13 cellular contexts compared by ENCODE assay signal in the genomic region with DNA sequence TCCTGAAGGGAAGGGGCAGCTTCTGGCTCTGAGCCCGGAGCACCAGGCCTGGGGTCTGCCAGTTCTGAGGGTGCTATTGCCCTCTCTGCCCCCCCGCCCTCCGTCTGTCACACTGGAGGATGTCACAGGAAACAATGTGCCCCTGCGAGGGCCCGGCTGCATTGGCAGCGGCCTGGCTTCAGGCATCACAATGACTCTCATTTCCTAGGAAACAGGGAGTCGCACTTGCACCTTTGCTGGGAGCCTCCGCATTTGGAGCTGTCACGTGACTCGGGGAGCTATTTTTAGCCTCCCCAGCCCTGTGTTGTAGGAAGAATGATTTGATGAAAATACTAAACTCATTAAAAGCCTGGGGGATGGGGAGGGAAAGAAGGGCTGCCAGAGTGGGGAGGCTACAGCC.
DNase-seq lines count a peak whose midpoint lies in the region; FAIRE-seq and TF ChIP-seq lines count a peak whose summit lies in the region.
"Had no signal": no experiment of that assay in that cellular context is flagged by ENCODE, and none has a peak within 500 bp of the region (broad histone marks: within the 10 kb centered on the region; RNA-seq: fewer than 3 reads in every experiment).

No MANE protein-coding gene starts in this region.

- H3K27me3 ChIP-seq in astrocyte (ENCODE audit: insufficient read depth, low read length) (peaks cover 34% of the 10 kb centered on the region), tibial artery (no peaks in the 10 kb centered on the region)
- H3K27me3 ChIP-seq: adrenal gland, tibial nerve had no signal

- H3K4me2 ChIP-seq in astrocyte (ENCODE audit: low read length) = peak overlapping the region; percentile 41

- no peaks in the 10 kb centered on the region for H4K20me1 ChIP-seq in astrocyte (ENCODE audit: insufficient read depth, low read length)

- H3K27ac Mint-ChIP-seq in astrocyte (ENCODE audit: unreplicated experiment) = no peak overlapping the region
- H3K27ac Mint-ChIP-seq in activated T-helper 1 cell treated with anti-CD3 and anti-CD28 coated beads, Interleukin-12 subunit alpha, Interleukin-12 subunit beta, Interleukin-2, Interleukin-4 antibody, amounts not matched to agents 30 ng/mL and 10 ng/mL and 1 ng/mL, durations not matched to agents 14 hours and 24 hours and 36 hours = no peak overlapping the region

- H3K27ac ChIP-seq in astrocyte (ENCODE audit: low read depth, low read length) = no peak overlapping the region
- H3K27ac ChIP-seq in tibial artery = no peak overlapping the region
- H3K27ac ChIP-seq: adrenal gland, tibial nerve had no signal

- intact Hi-C loops in tibial artery (cut with DNase I; ENCODE audit: low total_unique reads) = no loop called here
- intact Hi-C loops in activated T-helper 1 cell treated with anti-CD3 and anti-CD28 coated beads, Interleukin-12 subunit alpha, Interleukin-12 subunit beta, Interleukin-2, Interleukin-4 antibody, amounts not matched to agents 30 ng/mL and 10 ng/mL and 1 ng/mL, durations not matched to agents 14 hours and 24 hours and 36 hours (cut with micrococcal nuclease) = no loop called here

- H3K4me1 ChIP-seq in astrocyte (ENCODE audit: insufficient read depth, low read length) (peaks cover 8% of the 10 kb centered on the region), tibial artery (peaks cover 0 to 15% (median 11%) of the 10 kb centered on the region in 4 donors)
- H3K4me1 ChIP-seq: adrenal gland had no signal

- H3K9ac ChIP-seq in astrocyte (ENCODE audit: low read length) = no peak overlapping the region

- FAIRE-seq in astrocyte (lab: Jason Lieb, UNC) = no peak
- no peak for FAIRE-seq in HTR-8/SVneo (lab: Jason Lieb, UNC)
- FAIRE-seq: A204.1 had no signal

- H3K9me3 ChIP-seq in astrocyte (ENCODE audit: insufficient read depth, low read depth, low read length) (no peaks in the 10 kb centered on the region), tibial artery (no peaks in the 10 kb centered on the region)
- H3K9me3 ChIP-seq: adrenal gland had no signal

- no peak overlapping the region for H3K4me3 Mint-ChIP-seq in astrocyte (ENCODE audit: unreplicated experiment)
- H3K4me3 Mint-ChIP-seq in activated T-helper 1 cell treated with anti-CD3 and anti-CD28 coated beads, Interleukin-12 subunit alpha, Interleukin-12 subunit beta, Interleukin-2, Interleukin-4 antibody, amounts not matched to agents 30 ng/mL and 10 ng/mL and 1 ng/mL, durations not matched to agents 14 hours and 24 hours and 36 hours = no peak overlapping the region

- H3K4me3 ChIP-seq in astrocyte (ENCODE audit: insufficient read depth, low read depth, low read length) = no peak overlapping the region
- H3K4me3 ChIP-seq in tibial artery = no peak overlapping the region
- H3K4me3 ChIP-seq: adrenal gland, tibial nerve had no signal

- TF ChIP-seq CTCF in astrocyte (IDR thresholded peaks at IDR 0.05; ENCODE audit: insufficient read depth, low read depth, low read length) = no peak
- TF ChIP-seq CTCF in tibial artery (IDR thresholded peaks at IDR 0.05) = no peak

- H2AFZ ChIP-seq in astrocyte (ENCODE audit: low read depth, low read length) = no peak overlapping the region

- H3K36me3 ChIP-seq in astrocyte (ENCODE audit: insufficient read depth, low read length) = no peaks in the 10 kb centered on the region
- no peaks in the 10 kb centered on the region for H3K36me3 ChIP-seq in tibial artery
- H3K36me3 ChIP-seq: adrenal gland, tibial nerve had no signal

- H3K4me1 Mint-ChIP-seq in astrocyte (ENCODE audit: low read depth, unreplicated experiment) = peaks cover 5% of the 10 kb centered on the region
- H3K4me1 Mint-ChIP-seq in activated T-helper 1 cell treated with anti-CD3 and anti-CD28 coated beads, Interleukin-12 subunit alpha, Interleukin-12 subunit beta, Interleukin-2, Interleukin-4 antibody, amounts not matched to agents 30 ng/mL and 10 ng/mL and 1 ng/mL, durations not matched to agents 14 hours and 24 hours and 36 hours (ENCODE audit: low read depth) = no peaks in the 10 kb centered on the region

- H3K9me3 Mint-ChIP-seq in astrocyte (ENCODE audit: unreplicated experiment) = peaks cover 5% of the 10 kb centered on the region
- H3K9me3 Mint-ChIP-seq in activated T-helper 1 cell treated with anti-CD3 and anti-CD28 coated beads, Interleukin-12 subunit alpha, Interleukin-12 subunit beta, Interleukin-2, Interleukin-4 antibody, amounts not matched to agents 30 ng/mL and 10 ng/mL and 1 ng/mL, durations not matched to agents 14 hours and 24 hours and 36 hours = peaks cover 10% of the 10 kb centered on the region

- no peaks in the 10 kb centered on the region for H3K79me2 ChIP-seq in astrocyte (ENCODE audit: insufficient read depth, low read length)

- DNase-seq in NCI-H2107 treated with DMSO at 0.1 percent for 48 hours (lab: John Stamatoyannopoulos, UW; ENCODE audit: unreplicated experiment) = peak; percentile 11
- DNase-seq in NCI-H2107 (lab: John Stamatoyannopoulos, UW) = no peak
- DNase-seq in astrocyte (ENCODE audit: low read depth) = no peak
- DNase-seq in inferior parietal cortex (ENCODE audit: extremely low spot score) = peak; percentile 63
- DNase-seq in tibial artery = peak; percentile 38 to 79
- DNase-seq in HTR-8/SVneo (ENCODE audit: insufficient read length, low spot score) = no peak
- no peak for DNase-seq in activated T-helper 1 cell treated with anti-CD3 and anti-CD28 coated beads, Interleukin-12 subunit alpha, Interleukin-12 subunit beta, Interleukin-2, Interleukin-4 antibody, amounts not matched to agents 30 ng/mL and 10 ng/mL and 1 ng/mL, durations not matched to agents 14 hours and 24 hours and 36 hours (ENCODE audit: low spot score)
- DNase-seq in DMS53 treated with DMSO at 0.1 percent for 48 hours (lab: John Stamatoyannopoulos, UW; ENCODE audit: unreplicated experiment) = no peak
- DNase-seq: islet precursor cell, KG1 had no signal

- H3K27me3 Mint-ChIP-seq in astrocyte (ENCODE audit: low read depth, unreplicated experiment) = peaks cover 49% of the 10 kb centered on the region
- peaks cover 6% of the 10 kb centered on the region for H3K27me3 Mint-ChIP-seq in activated T-helper 1 cell treated with anti-CD3 and anti-CD28 coated beads, Interleukin-12 subunit alpha, Interleukin-12 subunit beta, Interleukin-2, Interleukin-4 antibody, amounts not matched to agents 30 ng/mL and 10 ng/mL and 1 ng/mL, durations not matched to agents 14 hours and 24 hours and 36 hours (ENCODE audit: insufficient read depth)

- no peaks in the 10 kb centered on the region for H3K36me3 Mint-ChIP-seq in astrocyte (ENCODE audit: low read depth, unreplicated experiment)
- no peaks in the 10 kb centered on the region for H3K36me3 Mint-ChIP-seq in activated T-helper 1 cell treated with anti-CD3 and anti-CD28 coated beads, Interleukin-12 subunit alpha, Interleukin-12 subunit beta, Interleukin-2, Interleukin-4 antibody, amounts not matched to agents 30 ng/mL and 10 ng/mL and 1 ng/mL, durations not matched to agents 14 hours and 24 hours and 36 hours (ENCODE audit: low read depth)

Comparison
In these comparisons a context has a peak if more than half of its experiments do, and no peak if none do; other contexts are left out.
1. DNase-seq: peak in NCI-H2107 treated with DMSO at 0.1 percent for 48 hours (single experiment), inferior parietal cortex (single experiment) and tibial artery (2 of 2); none in NCI-H2107 (single experiment), astrocyte (single experiment), HTR-8/SVneo (single experiment), activated T-helper 1 cell treated with anti-CD3 and anti-CD28 coated beads, Interleukin-12 subunit alpha, Interleukin-12 subunit beta, Interleukin-2, Interleukin-4 antibody, amounts not matched to agents 30 ng/mL and 10 ng/mL and 1 ng/mL, durations not matched to agents 14 hours and 24 hours and 36 hours (single experiment) and DMS53 treated with DMSO at 0.1 percent for 48 hours (single experiment).